ENCODE assay signal across 16 cellular contexts in genomic region chr3:188361888-188362287, GRCh38.
DNase-seq lines count a peak whose midpoint lies in the region; ATAC-seq, FAIRE-seq and TF ChIP-seq lines count a peak whose summit lies in the region.
"Had no signal": no experiment of that assay in that cellular context is flagged by ENCODE, and none has a peak within 500 bp of the region (broad histone marks: within the 10 kb centered on the region; RNA-seq: fewer than 3 reads in every experiment).

No MANE protein-coding gene starts in this region.

- intact Hi-C loops in endothelial cell of umbilical vein (cut with micrococcal nuclease) = loop anchor here (1.0 to 10.0 kb wide), 7 partner anchors 17 to 617 kb away; partner anchors contain the start of gene BCL6

- H4K20me1 ChIP-seq in Loucy (ENCODE audit: insufficient read depth, low read length, poor library complexity, severe bottlenecking) (no peaks in the 10 kb centered on the region), endothelial cell of umbilical vein (replicated peaks; ENCODE audit: control insufficient read depth, extremely low read depth, insufficient read depth, low read length) (no peaks in the 10 kb centered on the region)

- peaks cover 38% of the 10 kb centered on the region for H3K4me1 ChIP-seq in Loucy (ENCODE audit: insufficient read depth, low read length, poor library complexity, severe bottlenecking)
- peaks cover 36% of the 10 kb centered on the region for H3K4me1 ChIP-seq in endothelial cell of umbilical vein (ENCODE audit: control insufficient read depth, extremely low read depth, insufficient read depth, low read length)

- dilution Hi-C loops in endothelial cell of umbilical vein (cut with MboI; ENCODE audit: extremely low pct_ligation_motif_present, low sequenced_read_pairs) = no loop called here

- no peaks in the 10 kb centered on the region for H3K9me1 ChIP-seq in endothelial cell of umbilical vein (replicated peaks; ENCODE audit: control insufficient read depth, extremely low read depth, insufficient read depth, low read length)

- no peaks in the 10 kb centered on the region for H3K9me2 ChIP-seq in Loucy (replicated peaks; ENCODE audit: low read depth, low read length)

- CTCF ChIA-PET in endothelial cell of umbilical vein (lab: Charles Lee) = interaction anchor here (0.8 to 2.1 kb wide), 5 partner anchors 10 to 593 kb away, joined by 3 to 7 read pairs (median 3); no protein-coding TSS in a partner anchor

- H3F3A ChIP-seq in Loucy (ENCODE audit: low read depth) = no peaks in the 10 kb centered on the region

- H3K27me3 ChIP-seq in Loucy (ENCODE audit: insufficient read depth, low read length, poor library complexity, severe bottlenecking) (no peaks in the 10 kb centered on the region), endothelial cell of umbilical vein (ENCODE audit: control insufficient read depth in 2 of 2, insufficient read depth in 2 of 2, low read length in 2 of 2) (no peaks in the 10 kb centered on the region)
- H3K27me3 ChIP-seq: adrenal gland, foreskin keratinocyte, upper lobe of right lung had no signal

- H3K4me3 ChIP-seq in Loucy (ENCODE audit: low read length, poor library complexity, severe bottlenecking) (no peak overlapping the region), endothelial cell of umbilical vein (replicated peaks in 1 of 3; ENCODE audit: insufficient read depth in 1 of 3, low read depth in 1 of 3, low read length in 3 of 3) (no peak overlapping the region)
- H3K4me3 ChIP-seq: adrenal gland, lower lobe of right lung, upper lobe of right lung had no signal

- POLR2A ChIA-PET in endothelial cell of umbilical vein (lab: Charles Lee) = no interaction called here

- H3K9me3 ChIP-seq in Loucy (ENCODE audit: insufficient read depth, low read depth, low read length) (no peaks in the 10 kb centered on the region), endothelial cell of umbilical vein (replicated peaks; ENCODE audit: control insufficient read depth, insufficient read depth, low read length) (no peaks in the 10 kb centered on the region)
- H3K9me3 ChIP-seq: adrenal gland, lower lobe of right lung, upper lobe of right lung had no signal

- H3K4me2 ChIP-seq in Loucy (ENCODE audit: low read depth, low read length, poor library complexity, severe bottlenecking) (peak overlapping the region; percentile 4), endothelial cell of umbilical vein (ENCODE audit: insufficient read depth, low read length) (peak overlapping the region; percentile 49)

- FAIRE-seq in endothelial cell of umbilical vein (lab: Jason Lieb, UNC) = no peak

- no peak overlapping the region for H3K4me3 Mint-ChIP-seq in stimulated activated memory B cell treated with anti-CD40 and anti-IgM and Interleukin-4, amounts not matched to agents 10 μg/mL and 1 μg/mL and 100 μg/mL, for 72 hours
- H3K4me3 Mint-ChIP-seq: WTC11 had no signal

- H2AFZ ChIP-seq in Loucy (ENCODE audit: low read length) (no peak overlapping the region), endothelial cell of umbilical vein (ENCODE audit: low read depth, low read length) (no peak overlapping the region)

- peaks cover 3% of the 10 kb centered on the region for H3K9me3 Mint-ChIP-seq in stimulated activated memory B cell treated with anti-CD40 and anti-IgM and Interleukin-4, amounts not matched to agents 10 μg/mL and 1 μg/mL and 100 μg/mL, for 72 hours
- H3K9me3 Mint-ChIP-seq: WTC11 had no signal

- no TSS peak for BruUV-seq in endothelial cell of umbilical vein (replicated peaks; lab: Mats Ljungman, UMichigan)

- peak overlapping the region; percentile 66 for H3K27ac ChIP-seq in endothelial cell of umbilical vein (ENCODE audit: insufficient read depth, low read depth, low read length)
- H3K27ac ChIP-seq: foreskin keratinocyte, lower lobe of right lung, upper lobe of right lung had no signal

- peaks cover 6% of the 10 kb centered on the region for H3K36me3 Mint-ChIP-seq in stimulated activated memory B cell treated with anti-CD40 and anti-IgM and Interleukin-4, amounts not matched to agents 10 μg/mL and 1 μg/mL and 100 μg/mL, for 72 hours
- H3K36me3 Mint-ChIP-seq: WTC11 had no signal

- peak; percentile 19 for DNase-seq in activated naive CD4-positive, alpha-beta T cell treated with anti-CD3 and anti-CD28 coated beads, Interleukin-2, amount 50 U/mL, for 16 hours
- no peak for DNase-seq in activated naive CD4-positive, alpha-beta T cell treated with Interleukin-2 at 50 U/mL for 16 hours
- DNase-seq in endothelial cell of umbilical vein (ENCODE audit: low read depth, low spot score) = no peak
- DNase-seq: lower lobe of right lung, NCI-H1105 treated with DMSO at 0.1 percent for 48 hours, NCI-H2171, RPMI8226, upper lobe of right lung had no signal

- no peak for TF ChIP-seq POLR2A in endothelial cell of umbilical vein (IDR thresholded peaks at IDR 0.05; ENCODE audit: low read depth, low read length)

- H3K27me3 Mint-ChIP-seq in stimulated activated memory B cell treated with anti-CD40 and anti-IgM and Interleukin-4, amounts not matched to agents 10 μg/mL and 1 μg/mL and 100 μg/mL, for 72 hours = no peaks in the 10 kb centered on the region

- H3K79me2 ChIP-seq in Loucy (ENCODE audit: insufficient read depth, low read length) (peaks cover 6% of the 10 kb centered on the region; the same call in 1 of the 2 replicates), endothelial cell of umbilical vein (ENCODE audit: control insufficient read depth, insufficient read depth, low read length) (peaks cover 3% of the 10 kb centered on the region)

- H3K9ac ChIP-seq in Loucy (ENCODE audit: low read depth, low read length, poor library complexity, severe bottlenecking) (no peak overlapping the region), endothelial cell of umbilical vein (replicated peaks; ENCODE audit: extremely low read depth, insufficient read depth, low read length) (no peak overlapping the region)

- peaks cover 53% of the 10 kb centered on the region for H3K4me1 Mint-ChIP-seq in stimulated activated memory B cell treated with anti-CD40 and anti-IgM and Interleukin-4, amounts not matched to agents 10 μg/mL and 1 μg/mL and 100 μg/mL, for 72 hours

- ATAC-seq in stimulated activated memory B cell treated with anti-CD40 and anti-IgM and Interleukin-4, amounts not matched to agents 10 μg/mL and 1 μg/mL and 100 μg/mL, for 72 hours = no peak
- ATAC-seq in GM18498 (IDR thresholded peaks at IDR 0.05; ENCODE audit: unreplicated experiment) = no peak
- no peak for ATAC-seq in GM19328 (IDR thresholded peaks at IDR 0.05; ENCODE audit: unreplicated experiment)
- ATAC-seq in GM18909 (IDR thresholded peaks at IDR 0.05; ENCODE audit: poor library complexity, unreplicated experiment) = no peak
- ATAC-seq: WTC11 had no signal

- TF ChIP-seq CTCF in Loucy (conservative IDR thresholded peaks at IDR 0.05; ENCODE audit: low read length) (no peak), endothelial cell of umbilical vein (IDR thresholded peaks at IDR 0.05; ENCODE audit: extremely low read depth in 1 of 2, insufficient read depth in 1 of 2, low read depth in 1 of 2, low read length in 2 of 2) (no peak)

- H3K27ac Mint-ChIP-seq in stimulated activated memory B cell treated with anti-CD40 and anti-IgM and Interleukin-4, amounts not matched to agents 10 μg/mL and 1 μg/mL and 100 μg/mL, for 72 hours = peak overlapping the region; percentile 35
- H3K27ac Mint-ChIP-seq: WTC11 had no signal

- H3K36me3 ChIP-seq in Loucy (ENCODE audit: insufficient read depth, low read length) = no peaks in the 10 kb centered on the region
- no peaks in the 10 kb centered on the region for H3K36me3 ChIP-seq in endothelial cell of umbilical vein (ENCODE audit: control insufficient read depth in 2 of 2, extremely low read depth in 1 of 2, insufficient read depth in 2 of 2, low read length in 2 of 2)
- H3K36me3 ChIP-seq: adrenal gland, lower lobe of right lung, upper lobe of right lung had no signal

TF ChIP-seq in endothelial cell of umbilical vein, 7 proteins besides CTCF, POLR2A, EP300 and RAD21:
- TF ChIP-seq POLR2AphosphoS5 (IDR thresholded peaks at IDR 0.05; ENCODE audit: insufficient read depth, low read depth, low read length) (no peak), GATA2 (IDR thresholded peaks at IDR 0.05; ENCODE audit: insufficient read depth, insufficient read length, low read depth, low read length) (no peak), JUN (IDR thresholded peaks at IDR 0.05; ENCODE audit: borderline replicate concordance, insufficient read depth, insufficient read length, low read depth) (no peak), MYC (IDR thresholded peaks at IDR 0.05; ENCODE audit: low read depth, low read length) (no peak), EZH2 (IDR thresholded peaks at IDR 0.05; ENCODE audit: borderline replicate concordance, low read depth, low read length, severe bottlenecking) (no peak)
- TF ChIP-seq, protein P1, sequence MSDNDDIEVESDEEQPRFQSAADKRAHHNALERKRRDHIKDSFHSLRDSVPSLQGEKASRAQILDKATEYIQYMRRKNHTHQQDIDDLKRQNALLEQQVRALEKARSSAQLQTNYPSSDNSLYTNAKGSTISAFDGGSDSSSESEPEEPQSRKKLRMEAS (IDR thresholded peaks at IDR 0.05; ENCODE audit: insufficient read depth, insufficient read length) = no peak
